In the genomic region with DNA sequence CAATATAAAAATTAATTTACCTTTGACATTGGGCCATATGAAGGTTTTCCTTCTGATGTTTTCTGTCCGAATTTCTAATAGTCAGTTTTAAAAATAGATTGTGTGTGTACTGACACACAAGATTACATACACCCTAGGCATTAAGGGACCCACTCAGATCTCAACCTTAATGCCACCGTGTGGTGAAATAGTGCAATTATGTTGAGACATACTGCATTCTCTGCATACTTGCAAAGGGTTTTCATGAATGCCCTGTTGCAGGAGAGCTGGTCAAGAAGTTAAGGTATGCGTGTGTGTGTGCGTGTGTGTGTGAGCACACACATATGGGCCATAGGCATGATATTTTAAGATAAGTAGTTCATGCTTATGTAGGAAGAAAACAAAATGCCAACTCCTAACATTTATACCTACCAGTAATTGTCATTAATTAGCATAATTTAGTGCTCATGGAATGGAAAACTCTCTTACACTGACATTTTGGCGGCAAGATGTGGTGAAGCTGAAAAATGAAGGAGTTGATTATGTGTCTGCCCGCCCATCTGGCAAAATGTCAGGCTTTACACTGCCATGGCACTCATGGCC, we compare ENCODE assay signal across 8 cellular contexts. TPM values are rescaled to one million over a fixed set of nuclear protein-coding genes. Genes with fewer than 3 reads are reported as not detected.
DNase-seq lines count a peak whose midpoint lies in the region; ATAC-seq and TF ChIP-seq lines count a peak whose summit lies in the region.

No MANE protein-coding gene starts in this region.

- H3K36me3 ChIP-seq in brain microvascular endothelial cell (replicated peaks): no peaks in the 10 kb centered on the region

- in situ Hi-C loops in brain microvascular endothelial cell (cut with HindIII; ENCODE audit: low pct_ligation_motif_present, low sequenced_read_pairs): no loop called here

- intact Hi-C loops in left colon (cut with DNase I, micrococcal nuclease): no loop called here

- H3K4me3 ChIP-seq in brain microvascular endothelial cell (ENCODE audit: low read depth, low read length): no peak overlapping the region

- ATAC-seq in left colon: peak; percentile 83
- no peak for ATAC-seq in HG03469 (IDR thresholded peaks at IDR 0.05; ENCODE audit: unreplicated experiment)

- DNase-seq in SIG-M5 treated with dmso at 0.1 percent for 504 hours (lab: John Stamatoyannopoulos, UW; ENCODE audit: unreplicated experiment) (peak; percentile 52), SIG-M5 (lab: John Stamatoyannopoulos, UW) (no peak), NCI-H1694 treated with DMSO at 0.1 percent for 48 hours (lab: John Stamatoyannopoulos, UW) (peak; percentile 38), brain microvascular endothelial cell (peak; percentile 80), left colon (no peak), occipital lobe (lab: John Stamatoyannopoulos, UW) (no peak)
- DNase-seq in stimulated activated CD8-positive, alpha-beta memory T cell treated with anti-CD3 and anti-CD28 coated beads, Interleukin-4, amount 100 ng/mL, for 48 hours: no peak

- no peaks in the 10 kb centered on the region for H3K27me3 ChIP-seq in brain microvascular endothelial cell (replicated peaks)

- no peak overlapping the region for H3K27ac ChIP-seq in brain microvascular endothelial cell

- TF ChIP-seq CTCF in brain microvascular endothelial cell (IDR thresholded peaks at IDR 0.05; ENCODE audit: low read depth, low read length, missing control alignments): peak; percentile 58

RNA-seq across cellular contexts. Expression of gene PIK3C2G, which starts 58.8 kb away (rescaled TPM):
- total RNA-seq in left colon (under 1 TPM; 0.56 to 0.89 TPM), occipital lobe (0.31 TPM)

Comparison
In these comparisons a context has a peak if more than half of its experiments do, and no peak if none do; other contexts are left out.
1. DNase-seq: peak in SIG-M5 treated with dmso at 0.1 percent for 504 hours (single experiment), NCI-H1694 treated with DMSO at 0.1 percent for 48 hours (single experiment) and brain microvascular endothelial cell (single experiment); none in SIG-M5 (single experiment), left colon (0 of 2), occipital lobe (single experiment) and stimulated activated CD8-positive, alpha-beta memory T cell treated with anti-CD3 and anti-CD28 coated beads, Interleukin-4, amount 100 ng/mL, for 48 hours (single experiment).